9 cellular contexts compared by ENCODE assay signal in genomic region chr2:39568561-39569006, GRCh38.
DNase-seq lines count a peak whose midpoint lies in the region; ATAC-seq and TF ChIP-seq lines count a peak whose summit lies in the region.
"Had no signal": no experiment of that assay in that cellular context is flagged by ENCODE, and none has a peak within 500 bp of the region (broad histone marks: within the 10 kb centered on the region; RNA-seq: fewer than 3 reads in every experiment).

No MANE protein-coding gene starts in this region.

- no peak for ATAC-seq in GM18858 (IDR thresholded peaks at IDR 0.05; ENCODE audit: unreplicated experiment)

- no peaks in the 10 kb centered on the region for H3K4me1 ChIP-seq in uterus
- H3K4me1 ChIP-seq in testis, result peaks cover 17% of the 10 kb centered on the region

- TF ChIP-seq POLR2A in uterus (IDR thresholded peaks at IDR 0.05) (no peak), testis (IDR thresholded peaks at IDR 0.05) (no peak)

- H3K27ac Mint-ChIP-seq in MCF 10A (ENCODE audit: low read depth, unreplicated experiment), result peak overlapping the region; percentile 37

- H3K9me3 ChIP-seq in uterus (no peaks in the 10 kb centered on the region), testis (no peaks in the 10 kb centered on the region)

- peaks cover 20% of the 10 kb centered on the region for H3K4me1 Mint-ChIP-seq in MCF 10A (ENCODE audit: insufficient read depth, unreplicated experiment)

- H3K27me3 ChIP-seq in uterus, result no peaks in the 10 kb centered on the region
- no peaks in the 10 kb centered on the region for H3K27me3 ChIP-seq in testis
- H3K27me3 ChIP-seq: esophagus squamous epithelium had no signal

- POLR2A ChIA-PET in MCF 10A (lab: Yijun Ruan, JAX), result interaction anchor here (1.3 kb wide), 1 partner anchor 166 kb away, joined by 4 read pairs; no protein-coding TSS in a partner anchor

- 48 to 53% methylated on average over 3 of the region's 3 CpGs for WGBS in testis, 2 donors

- H3K4me3 ChIP-seq in uterus, result no peak overlapping the region
- H3K4me3 ChIP-seq in testis, result no peak overlapping the region
- H3K4me3 ChIP-seq: esophagus squamous epithelium had no signal

- DNase-seq in SIG-M5 treated with dmso at 0.1 percent for 504 hours (lab: John Stamatoyannopoulos, UW; ENCODE audit: unreplicated experiment) (peak; percentile 7), SIG-M5 (lab: John Stamatoyannopoulos, UW) (no peak), MCF 10A (ENCODE audit: unreplicated experiment) (peak; percentile 51), kidney glomerular epithelial cell (lab: John Stamatoyannopoulos, UW) (peak; percentile 85), uterus (no peak), testis (no peak), NK-92 (lab: John Stamatoyannopoulos, UW; ENCODE audit: unreplicated experiment) (no peak)
- DNase-seq: esophagus squamous epithelium had no signal

- H3K27ac ChIP-seq in uterus, result peak overlapping the region; percentile 12 to 53
- H3K27ac ChIP-seq in testis, result no peak overlapping the region

- H3K36me3 ChIP-seq in uterus, result no peaks in the 10 kb centered on the region
- H3K36me3 ChIP-seq in testis (ENCODE audit: low read depth, missing control alignments), result no peaks in the 10 kb centered on the region
- H3K36me3 ChIP-seq: esophagus squamous epithelium had no signal

- no peaks in the 10 kb centered on the region for H3K27me3 Mint-ChIP-seq in MCF 10A (ENCODE audit: insufficient read depth, unreplicated experiment)

- TF ChIP-seq CTCF in MCF 10A (IDR thresholded peaks at IDR 0.05; ENCODE audit: unreplicated experiment), result no peak
- TF ChIP-seq CTCF in uterus (IDR thresholded peaks at IDR 0.05), result no peak
- no peak for TF ChIP-seq CTCF in testis (IDR thresholded peaks at IDR 0.05)

- no TSS peak for BruUV-seq in MCF 10A (replicated peaks; lab: Mats Ljungman, UMichigan)

- intact Hi-C loops in MCF 10A (cut with micrococcal nuclease), result no loop called here
- intact Hi-C loops in uterus (cut with DNase I; ENCODE audit: low total_unique reads), result no loop called here
- intact Hi-C loops in testis (cut with DNase I; ENCODE audit: low total_unique reads), result no loop called here

- H3K4me3 Mint-ChIP-seq in MCF 10A (ENCODE audit: unreplicated experiment), result no peak overlapping the region

- H3K9me3 Mint-ChIP-seq in MCF 10A (ENCODE audit: unreplicated experiment), result peaks cover 7% of the 10 kb centered on the region

- peaks cover 4% of the 10 kb centered on the region for H3K36me3 Mint-ChIP-seq in MCF 10A (ENCODE audit: insufficient read depth, unreplicated experiment)

- CTCF ChIA-PET in MCF 10A (lab: Yijun Ruan, JAX), result interaction anchor here (1.0 kb wide), 1 partner anchor 78 kb away, joined by 4 read pairs; no protein-coding TSS in a partner anchor

Comparison
In these comparisons a context has a peak if more than half of its experiments do, and no peak if none do; other contexts are left out.
1. DNase-seq: peak in SIG-M5 treated with dmso at 0.1 percent for 504 hours (single experiment), MCF 10A (single experiment) and kidney glomerular epithelial cell (single experiment); none in SIG-M5 (single experiment), uterus (0 of 2), testis (single experiment) and NK-92 (single experiment).
2. H3K27ac ChIP-seq: peak in uterus (2 of 2); none in testis (0 of 2).